Comparison of ENCODE assay signal across 1 cellular context in genomic region chr22:37752189-37753061, GRCh38.
TF ChIP-seq lines count a peak whose summit lies in the region.

No MANE protein-coding gene starts in this region.

TF ChIP-seq in liver, 16 proteins besides CTCF, POLR2A, EP300 and RAD21 (continued from another document):
- TF ChIP-seq REST (IDR thresholded peaks at IDR 0.05) (no peak), YY1 (IDR thresholded peaks at IDR 0.05) (peak; percentile 53), ATF3 (IDR thresholded peaks at IDR 0.05) (no peak), SP1 (IDR thresholded peaks at IDR 0.05) (peak; percentile 64), HNF4G (IDR thresholded peaks at IDR 0.05) (peak; percentile 6), HNF4A (conservative IDR thresholded peaks at IDR 0.05) (peak; percentile 10 to 65), MAX (IDR thresholded peaks at IDR 0.05) (no peak), ZBTB33 (IDR thresholded peaks at IDR 0.05) (no peak)
